In the genomic region with DNA sequence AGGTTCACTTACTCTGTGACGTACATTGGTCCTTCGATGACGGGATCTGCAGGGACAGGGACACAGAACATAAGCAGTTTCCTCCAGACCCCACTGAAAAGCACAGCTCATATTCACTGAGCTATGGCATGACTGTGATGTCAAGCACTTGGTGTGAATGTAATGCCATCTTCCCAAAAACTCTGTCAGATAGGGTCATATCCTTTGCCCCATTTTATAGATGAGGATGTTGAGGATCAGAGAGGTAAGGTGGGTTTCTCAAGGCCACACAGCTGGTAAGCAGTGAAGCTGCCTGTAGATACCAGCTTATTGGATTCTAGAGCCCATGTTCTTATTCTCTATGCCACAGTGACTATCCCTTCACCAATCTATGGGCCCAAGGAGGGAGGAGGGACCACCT, we compare ENCODE assay signal across 7 cellular contexts. TPM values are rescaled to one million over a fixed set of nuclear protein-coding genes. Genes with fewer than 3 reads are reported as not detected.
"Had no signal": no experiment of that assay in that cellular context is flagged by ENCODE, and none has a peak within 500 bp of the region (broad histone marks: within the 10 kb centered on the region; RNA-seq: fewer than 3 reads in every experiment).

No MANE protein-coding gene starts in this region.

- H2AFZ ChIP-seq: GM23248 had no signal

- H3K4me3 ChIP-seq: GM23248 had no signal

- H3K4me3 Mint-ChIP-seq: H9, IgD-negative memory B cell had no signal

- H3K27ac ChIP-seq: GM23248 had no signal

- DNase-seq: GM23248, GOT3, H9, HCEC 1CT had no signal

- H3K9ac ChIP-seq: GM23248 had no signal

- H3K27ac Mint-ChIP-seq: H9, IgD-negative memory B cell had no signal

- FAIRE-seq: H54, HTR-8/SVneo had no signal

RNA-seq across cellular contexts. Expression of gene ERN2, which starts 2.5 kb away (rescaled TPM):
- total RNA-seq: GM23248 had no signal
- polyA plus RNA-seq: GM23248, IgD-negative memory B cell had no signal

RNA-seq across cellular contexts. Expression of gene CHP2, which starts 44.3 kb away (rescaled TPM):
- total RNA-seq: GM23248 had no signal
- polyA plus RNA-seq: GM23248, IgD-negative memory B cell had no signal
